9 cellular contexts compared by ENCODE assay signal in genomic region chr6:109794201-109794926, GRCh38.
A peak's percentile ranks its signal among the peaks of the same experiment; 100 is the strongest.
DNase-seq lines count a peak whose midpoint lies in the region; ATAC-seq and TF ChIP-seq lines count a peak whose summit lies in the region.
"Had no signal": no experiment of that assay in that cellular context is flagged by ENCODE, and none has a peak within 500 bp of the region (broad histone marks: within the 10 kb centered on the region; RNA-seq: fewer than 3 reads in every experiment).

No MANE protein-coding gene starts in this region.

- intact Hi-C loops in upper lobe of right lung (cut with DNase I): no loop called here

- no peaks in the 10 kb centered on the region for H3K79me2 ChIP-seq in hepatocyte

- H3K27ac Mint-ChIP-seq in activated T-cell treated with anti-CD3 and anti-CD28 coated beads, Interleukin-2, amount 50 U/mL, for 24 hours: peak overlapping the region; percentile 71

- no peaks in the 10 kb centered on the region for H4K20me1 ChIP-seq in hepatocyte (ENCODE audit: insufficient read depth, poor library complexity, severe bottlenecking)

- H3K27me3 ChIP-seq in hepatocyte: no peaks in the 10 kb centered on the region
- H3K27me3 ChIP-seq in upper lobe of right lung: no peaks in the 10 kb centered on the region

- no peak overlapping the region for H2AFZ ChIP-seq in hepatocyte

- H3K9me3 ChIP-seq in hepatocyte (ENCODE audit: low read depth) (no peaks in the 10 kb centered on the region), upper lobe of right lung (no peaks in the 10 kb centered on the region)

- H3K9me2 ChIP-seq in hepatocyte (replicated peaks; ENCODE audit: insufficient read depth): no peaks in the 10 kb centered on the region

- H3K27ac ChIP-seq in hepatocyte (peak overlapping the region; percentile 76), upper lobe of right lung (peak overlapping the region; percentile 40)

- no peak overlapping the region for H3K4me2 ChIP-seq in hepatocyte

- H3K4me1 ChIP-seq in hepatocyte (ENCODE audit: insufficient read depth): peaks cover 5% of the 10 kb centered on the region
- peaks cover 16% of the 10 kb centered on the region for H3K4me1 ChIP-seq in upper lobe of right lung

- H3K36me3 ChIP-seq in hepatocyte (replicated peaks; ENCODE audit: insufficient read depth, low read depth): no peaks in the 10 kb centered on the region
- H3K36me3 ChIP-seq in upper lobe of right lung: peaks cover 9% of the 10 kb centered on the region

- peaks cover 4% of the 10 kb centered on the region for H3K4me1 Mint-ChIP-seq in activated T-cell treated with anti-CD3 and anti-CD28 coated beads, Interleukin-2, amount 50 U/mL, for 24 hours (ENCODE audit: low read depth)

- no peaks in the 10 kb centered on the region for H3K27me3 Mint-ChIP-seq in activated T-cell treated with anti-CD3 and anti-CD28 coated beads, Interleukin-2, amount 50 U/mL, for 24 hours

- 70% methylated on average over 6 of the region's 6 CpGs for WGBS in hepatocyte (ENCODE audit: low lambda C conversion rate, missing lambda C conversion rate)

- ATAC-seq in upper lobe of right lung: peak; percentile 18
- ATAC-seq in GM18909 (IDR thresholded peaks at IDR 0.05; ENCODE audit: poor library complexity, unreplicated experiment): no peak
- ATAC-seq: HepG2 had no signal

- no peak for DNase-seq in activated T-cell treated with anti-CD3 and anti-CD28 coated beads, Interleukin-2, amount 50 U/mL, for 24 hours
- no peak for DNase-seq in activated T-cell treated with anti-CD3 and anti-CD28 coated beads, Interleukin-2, amount 50 U/mL, for 1 hour
- DNase-seq in SW 1271 (lab: John Stamatoyannopoulos, UW) (peak; percentile 11 to 15), hepatocyte (ENCODE audit: low spot score) (peak; percentile 39), upper lobe of right lung (no peak), NCI-H1417 (lab: John Stamatoyannopoulos, UW) (no peak), HK-2 (ENCODE audit: unreplicated experiment) (no peak)

- H3K4me3 ChIP-seq in hepatocyte: no peak overlapping the region
- no peak overlapping the region for H3K4me3 ChIP-seq in upper lobe of right lung

- no peak overlapping the region for H3K4me3 Mint-ChIP-seq in activated T-cell treated with anti-CD3 and anti-CD28 coated beads, Interleukin-2, amount 50 U/mL, for 24 hours

- H3K36me3 Mint-ChIP-seq in activated T-cell treated with anti-CD3 and anti-CD28 coated beads, Interleukin-2, amount 50 U/mL, for 24 hours (ENCODE audit: low read depth): peaks cover 57% of the 10 kb centered on the region

- TF ChIP-seq CTCF in hepatocyte (IDR thresholded peaks at IDR 0.05; ENCODE audit: poor library complexity) (no peak), upper lobe of right lung (IDR thresholded peaks at IDR 0.05) (no peak)

- no peaks in the 10 kb centered on the region for H3K9me3 Mint-ChIP-seq in activated T-cell treated with anti-CD3 and anti-CD28 coated beads, Interleukin-2, amount 50 U/mL, for 24 hours

Comparison
In these comparisons a context has a peak if more than half of its experiments do, and no peak if none do; other contexts are left out.
1. DNase-seq: peak in SW 1271 (2 of 2) and hepatocyte (single experiment); none in activated T-cell treated with anti-CD3 and anti-CD28 coated beads, Interleukin-2, amount 50 U/mL, for 24 hours (single experiment), activated T-cell treated with anti-CD3 and anti-CD28 coated beads, Interleukin-2, amount 50 U/mL, for 1 hour (single experiment), upper lobe of right lung (single experiment), NCI-H1417 (0 of 3) and HK-2 (single experiment).